ENCODE assay signal across 18 cellular contexts in the genomic region with DNA sequence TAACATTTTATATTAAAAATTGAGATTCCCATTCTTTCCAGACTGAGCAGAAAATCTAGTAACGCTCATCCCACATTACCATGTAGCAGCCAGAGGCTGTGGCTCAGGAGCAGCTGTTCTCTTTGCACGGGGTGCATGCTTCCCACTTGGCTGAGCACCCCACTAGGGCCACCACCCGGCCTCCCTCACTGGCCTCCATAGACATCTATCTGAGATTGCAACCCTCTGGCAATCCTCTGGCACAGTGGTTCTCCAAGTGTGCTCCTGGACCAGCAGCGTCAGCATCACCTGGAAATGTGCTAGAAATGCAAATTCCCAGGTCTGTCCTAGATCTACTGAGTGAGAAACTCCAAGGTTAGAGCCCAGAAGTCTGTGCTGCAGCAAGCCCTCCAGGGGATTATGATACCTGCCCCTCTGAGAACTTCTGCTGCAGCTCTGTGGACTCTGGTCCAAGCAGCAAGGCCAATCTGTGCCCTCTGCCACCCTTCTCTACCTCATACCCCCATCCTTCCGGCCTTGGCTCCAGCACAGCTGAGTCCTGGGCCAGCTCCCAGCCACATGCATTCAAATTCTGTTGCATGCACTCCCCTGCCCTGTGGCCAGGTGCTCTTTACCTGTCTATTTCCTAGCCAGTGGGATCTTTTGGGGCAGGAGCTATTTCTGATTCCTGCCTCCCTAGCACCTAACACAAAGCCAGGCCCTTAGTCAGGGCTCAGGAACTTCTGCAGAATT.
"Had no signal": no experiment of that assay in that cellular context is flagged by ENCODE, and none has a peak within 500 bp of the region (broad histone marks: within the 10 kb centered on the region; RNA-seq: fewer than 3 reads in every experiment).

No MANE protein-coding gene starts in this region.

- ATAC-seq: foreskin keratinocyte; left cardiac atrium; left ventricle myocardium superior; right lobe of liver; stimulated activated naive B cell treated with anti-CD40 and anti-IgM and Interleukin-4, amounts not matched to agents 10 μg/mL and 1 μg/mL and 100 μg/mL, for 72 hours; stimulated activated naive CD8-positive, alpha-beta T cell treated with anti-CD3 and anti-CD28 coated beads, Interleukin-15, amount 100 ng/mL, for 72 hours had no signal

- DNase-seq: dermis blood vessel endothelial cell; erythroblast; foreskin keratinocyte; immature natural killer cell; kidney; left cardiac atrium; left ventricle myocardium superior; mesenchymal stem cell; naive B cell; right lobe of liver; stimulated activated CD4-positive, alpha-beta T cell treated with anti-CD3 and anti-CD28 coated beads, Interleukin-2, amount 100 ng/mL, for 24 hours; stimulated activated CD4-positive, alpha-beta T cell treated with anti-CD3 and anti-CD28 coated beads, Interleukin-4, amount 100 ng/mL, for 4 hours; stimulated activated naive B cell treated with anti-CD40 and anti-IgM and Interleukin-4, amounts not matched to agents 10 μg/mL and 1 μg/mL and 100 μg/mL, for 72 hours; stimulated activated naive CD8-positive, alpha-beta T cell treated with anti-CD3 and anti-CD28 coated beads, Interleukin-15, amount 100 ng/mL, for 72 hours; substantia nigra had no signal

- H3K4me1 ChIP-seq: foreskin keratinocyte, right lobe of liver had no signal

- H3K36me3 Mint-ChIP-seq: immature natural killer cell; naive B cell; stimulated activated naive B cell treated with anti-CD40 and anti-IgM and Interleukin-4, amounts not matched to agents 10 μg/mL and 1 μg/mL and 100 μg/mL, for 72 hours; type B pancreatic cell had no signal

- H3K27me3 ChIP-seq: foreskin keratinocyte, right lobe of liver had no signal

- H3K36me3 ChIP-seq: right lobe of liver had no signal

- H3K27ac Mint-ChIP-seq: immature natural killer cell; nephron; stimulated activated naive B cell treated with anti-CD40 and anti-IgM and Interleukin-4, amounts not matched to agents 10 μg/mL and 1 μg/mL and 100 μg/mL, for 72 hours; stimulated activated naive CD8-positive, alpha-beta T cell treated with anti-CD3 and anti-CD28 coated beads, Interleukin-15, amount 100 ng/mL, for 72 hours; type B pancreatic cell had no signal

- H3K4me3 ChIP-seq: lung, right lobe of liver had no signal

- H3K27ac ChIP-seq: foreskin keratinocyte, right lobe of liver had no signal

- H3K4me1 Mint-ChIP-seq: immature natural killer cell; naive B cell; nephron; stimulated activated naive B cell treated with anti-CD40 and anti-IgM and Interleukin-4, amounts not matched to agents 10 μg/mL and 1 μg/mL and 100 μg/mL, for 72 hours; stimulated activated naive CD8-positive, alpha-beta T cell treated with anti-CD3 and anti-CD28 coated beads, Interleukin-15, amount 100 ng/mL, for 72 hours had no signal

- H3K4me3 Mint-ChIP-seq: immature natural killer cell; nephron; stimulated activated naive B cell treated with anti-CD40 and anti-IgM and Interleukin-4, amounts not matched to agents 10 μg/mL and 1 μg/mL and 100 μg/mL, for 72 hours; stimulated activated naive CD8-positive, alpha-beta T cell treated with anti-CD3 and anti-CD28 coated beads, Interleukin-15, amount 100 ng/mL, for 72 hours; type B pancreatic cell had no signal

- H3K9me3 Mint-ChIP-seq: immature natural killer cell; nephron; stimulated activated naive B cell treated with anti-CD40 and anti-IgM and Interleukin-4, amounts not matched to agents 10 μg/mL and 1 μg/mL and 100 μg/mL, for 72 hours; stimulated activated naive CD8-positive, alpha-beta T cell treated with anti-CD3 and anti-CD28 coated beads, Interleukin-15, amount 100 ng/mL, for 72 hours; type B pancreatic cell had no signal

- H3K9me3 ChIP-seq: right lobe of liver had no signal
